Comparison of ENCODE assay signal across 9 cellular contexts in genomic region chr18:25164837-25165791, GRCh38.
A peak's percentile ranks its signal among the peaks of the same experiment; 100 is the strongest.
DNase-seq lines count a peak whose midpoint lies in the region; ATAC-seq and TF ChIP-seq lines count a peak whose summit lies in the region.
"Had no signal": no experiment of that assay in that cellular context is flagged by ENCODE, and none has a peak within 500 bp of the region (broad histone marks: within the 10 kb centered on the region; RNA-seq: fewer than 3 reads in every experiment).

No MANE protein-coding gene starts in this region.

- H3K36me3 Mint-ChIP-seq in mesothelial cell of epicardium = no peaks in the 10 kb centered on the region

- peak; percentile 91 for ATAC-seq in GM19467 (IDR thresholded peaks at IDR 0.05; ENCODE audit: unreplicated experiment)
- peak; percentile 80 for ATAC-seq in HG03469 (IDR thresholded peaks at IDR 0.05; ENCODE audit: unreplicated experiment)

- no peaks in the 10 kb centered on the region for H3K27me3 ChIP-seq in brain microvascular endothelial cell (replicated peaks)

- no peak overlapping the region for H3K27ac ChIP-seq in brain microvascular endothelial cell

- H3K9me3 Mint-ChIP-seq in mesothelial cell of epicardium = no peaks in the 10 kb centered on the region
- H3K9me3 Mint-ChIP-seq: neural crest cell had no signal

- H3K27me3 Mint-ChIP-seq in mesothelial cell of epicardium (ENCODE audit: low read depth) = no peaks in the 10 kb centered on the region

- in situ Hi-C loops in brain microvascular endothelial cell (cut with HindIII; ENCODE audit: low pct_ligation_motif_present, low sequenced_read_pairs) = no loop called here

- DNase-seq in ELF-1 (ENCODE audit: low read depth, low spot score) (peak; percentile 5), brain microvascular endothelial cell (peak; percentile 27), mesothelial cell of epicardium (ENCODE audit: low spot score in 2 of 2, unreplicated experiment in 2 of 2) (no peak), SIG-M5 treated with dmso at 0.1 percent for 504 hours (lab: John Stamatoyannopoulos, UW; ENCODE audit: unreplicated experiment) (no peak), NCI-H510A treated with DMSO at 0.1 percent for 48 hours (lab: John Stamatoyannopoulos, UW) (no peak)
- DNase-seq in activated effector memory CD4-positive, alpha-beta T cell treated with Interleukin-2 at 50 U/mL for 16 hours = no peak

- peak overlapping the region; percentile 61 for H3K27ac Mint-ChIP-seq in mesothelial cell of epicardium

- no peaks in the 10 kb centered on the region for H3K36me3 ChIP-seq in brain microvascular endothelial cell (replicated peaks)

- peak overlapping the region; percentile 12 for H3K4me3 ChIP-seq in brain microvascular endothelial cell (ENCODE audit: low read depth, low read length)

- H3K4me3 Mint-ChIP-seq in mesothelial cell of epicardium = no peak overlapping the region
- H3K4me3 Mint-ChIP-seq: neural crest cell had no signal

- peak; percentile 34 for TF ChIP-seq CTCF in brain microvascular endothelial cell (IDR thresholded peaks at IDR 0.05; ENCODE audit: low read depth, low read length, missing control alignments)
- TF ChIP-seq CTCF in mesothelial cell of epicardium (IDR thresholded peaks at IDR 0.05; ENCODE audit: unreplicated experiment) = no peak

- H3K4me1 Mint-ChIP-seq in mesothelial cell of epicardium = peaks cover 42% of the 10 kb centered on the region

Comparison
In these comparisons a context has a peak if more than half of its experiments do, and no peak if none do; other contexts are left out.
1. DNase-seq: peak in ELF-1 (single experiment) and brain microvascular endothelial cell (single experiment); none in mesothelial cell of epicardium (0 of 2), activated effector memory CD4-positive, alpha-beta T cell treated with Interleukin-2 at 50 U/mL for 16 hours (single experiment), SIG-M5 treated with dmso at 0.1 percent for 504 hours (single experiment) and NCI-H510A treated with DMSO at 0.1 percent for 48 hours (single experiment).